Comparison of ENCODE assay signal across 16 cellular contexts in the genomic region with DNA sequence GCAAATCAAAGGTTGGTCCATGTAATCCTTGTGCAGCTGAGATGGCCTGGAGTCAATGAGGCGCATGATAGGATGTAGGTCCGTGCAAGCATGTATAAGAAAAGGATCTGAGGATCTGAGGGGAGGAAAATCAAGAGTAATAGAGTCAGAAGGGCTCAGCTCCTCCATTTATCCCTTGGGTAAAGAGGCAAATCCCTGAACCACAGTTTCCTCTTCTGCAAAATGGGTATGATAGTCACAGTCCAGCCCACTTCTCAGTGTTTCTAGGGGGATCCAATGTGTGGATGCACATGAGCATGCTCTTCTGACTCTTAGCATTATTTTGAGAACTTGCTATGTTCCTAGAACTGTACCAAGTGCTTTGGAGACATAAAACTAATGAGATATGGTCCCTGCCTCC.
DNase-seq lines count a peak whose midpoint lies in the region; ATAC-seq, FAIRE-seq and TF ChIP-seq lines count a peak whose summit lies in the region.
"Had no signal": no experiment of that assay in that cellular context is flagged by ENCODE, and none has a peak within 500 bp of the region (broad histone marks: within the 10 kb centered on the region; RNA-seq: fewer than 3 reads in every experiment).

No MANE protein-coding gene starts in this region.

- H3K36me3 ChIP-seq in BLaER1 (no peaks in the 10 kb centered on the region), OCI-LY3 (replicated peaks; ENCODE audit: low read depth, low read length) (no peaks in the 10 kb centered on the region), neural progenitor cell (no peaks in the 10 kb centered on the region), stomach (no peaks in the 10 kb centered on the region)

- H3K9me3 ChIP-seq in BLaER1 (no peaks in the 10 kb centered on the region), OCI-LY3 (ENCODE audit: insufficient read depth, low read length) (peaks cover 3% of the 10 kb centered on the region; the same call in 1 of the 2 replicates), neural progenitor cell (ENCODE audit: low read depth) (no peaks in the 10 kb centered on the region), stomach (no peaks in the 10 kb centered on the region)
- H3K9me3 ChIP-seq: A549 had no signal

- no peak for ATAC-seq in GM18520 (IDR thresholded peaks at IDR 0.05; ENCODE audit: unreplicated experiment)
- ATAC-seq: A549; CD8-positive, alpha-beta T cell had no signal

- H4K20me1 ChIP-seq in BLaER1 (no peaks in the 10 kb centered on the region), OCI-LY3 (ENCODE audit: insufficient read depth, low read length) (no peaks in the 10 kb centered on the region), neural progenitor cell (ENCODE audit: low read depth) (no peaks in the 10 kb centered on the region)

- H3K27ac Mint-ChIP-seq in neural progenitor cell = no peak overlapping the region
- H3K27ac Mint-ChIP-seq: CD8-positive, alpha-beta T cell; H9 had no signal

- H3K27ac ChIP-seq in BLaER1 (no peak overlapping the region), OCI-LY3 (ENCODE audit: low read length) (no peak overlapping the region), neural progenitor cell (no peak overlapping the region), coronary artery (no peak overlapping the region), stomach (no peak overlapping the region)
- H3K27ac ChIP-seq: A549, PC-9 had no signal

- peaks cover 18% of the 10 kb centered on the region for H3F3A ChIP-seq in neural progenitor cell (ENCODE audit: low read depth)

- H3K79me2 ChIP-seq in OCI-LY3 (ENCODE audit: low read length) (no peaks in the 10 kb centered on the region), neural progenitor cell (ENCODE audit: low read depth) (no peaks in the 10 kb centered on the region)

- intact Hi-C loops in stomach (cut with DNase I; ENCODE audit: low total_unique reads) = no loop called here

- no peak for TF ChIP-seq POLR2A in stomach (IDR thresholded peaks at IDR 0.05)

- peaks cover 5% of the 10 kb centered on the region for H3K9me3 Mint-ChIP-seq in neural progenitor cell
- H3K9me3 Mint-ChIP-seq: CD8-positive, alpha-beta T cell; H9 had no signal

- TF ChIP-seq EP300 in stomach (IDR thresholded peaks at IDR 0.05) = no peak

- H3K4me1 Mint-ChIP-seq in neural progenitor cell = peaks cover 63% of the 10 kb centered on the region

- peaks cover 9% of the 10 kb centered on the region for H3K27me3 Mint-ChIP-seq in neural progenitor cell (ENCODE audit: insufficient read depth, low read depth)

- peak; percentile 59 for FAIRE-seq in GM18507 (lab: Jason Lieb, UNC)
- FAIRE-seq: A549 had no signal

- H3K27me3 ChIP-seq in BLaER1 (no peaks in the 10 kb centered on the region), OCI-LY3 (ENCODE audit: low read depth, low read length) (no peaks in the 10 kb centered on the region), neural progenitor cell (peaks cover 5% of the 10 kb centered on the region), stomach (no peaks in the 10 kb centered on the region)

- H3K4me1 ChIP-seq in BLaER1 (peaks cover 60% of the 10 kb centered on the region), OCI-LY3 (ENCODE audit: low read length) (peaks cover 55% of the 10 kb centered on the region), neural progenitor cell (peaks cover 65% of the 10 kb centered on the region), stomach (peaks cover 0 to 5% (median 0%) of the 10 kb centered on the region in 4 donors)

- 87 to 96% (median 94%) methylated on average over 2 of the region's 2 CpGs for WGBS in stomach, 5 donors

- no peak overlapping the region for H3K4me3 ChIP-seq in BLaER1
- H3K4me3 ChIP-seq in OCI-LY3 (ENCODE audit: low read length) = no peak overlapping the region
- no peak overlapping the region for H3K4me3 ChIP-seq in neural progenitor cell
- no peak overlapping the region for H3K4me3 ChIP-seq in coronary artery
- H3K4me3 ChIP-seq in stomach = no peak overlapping the region
- H3K4me3 ChIP-seq: A549, PC-9 had no signal

- H3K9ac ChIP-seq in BLaER1 (no peak overlapping the region), OCI-LY3 (ENCODE audit: low read length) (no peak overlapping the region), neural progenitor cell (no peak overlapping the region)

- no peak overlapping the region for H3K4me3 Mint-ChIP-seq in neural progenitor cell
- H3K4me3 Mint-ChIP-seq: CD8-positive, alpha-beta T cell; H9 had no signal

- H3K36me3 Mint-ChIP-seq in neural progenitor cell = no peaks in the 10 kb centered on the region

- no peak overlapping the region for H2AFZ ChIP-seq in OCI-LY3 (ENCODE audit: low read depth, low read length)
- H2AFZ ChIP-seq in neural progenitor cell (replicated peaks) = no peak overlapping the region
- H2AFZ ChIP-seq: PC-9 had no signal

- TF ChIP-seq CTCF in OCI-LY3 (IDR thresholded peaks at IDR 0.05; ENCODE audit: low read depth, low read length) (no peak), neural progenitor cell (IDR thresholded peaks at IDR 0.05) (no peak), coronary artery (IDR thresholded peaks at IDR 0.05) (no peak), stomach (IDR thresholded peaks at IDR 0.05) (no peak)

- H3K4me2 ChIP-seq in BLaER1 (peak overlapping the region; percentile 31), OCI-LY3 (ENCODE audit: low read length) (peak overlapping the region; percentile 1; the same call in 1 of the 2 replicates), neural progenitor cell (no peak overlapping the region)
- H3K4me2 ChIP-seq: A549, PC-9 had no signal

- DNase-seq in GM18507 (ENCODE audit: extremely low spot score, insufficient read length, low read depth) (no peak), neural progenitor cell (ENCODE audit: low spot score) (peak; percentile 50), coronary artery (ENCODE audit: low spot score) (no peak), GDM1 (lab: John Stamatoyannopoulos, UW) (no peak), stomach (no peak)
- DNase-seq: CD8-positive, alpha-beta T cell; H9; NCI-H1092; NCI-H2227 treated with DMSO at 0.1 percent for 48 hours; NCI-H526; NK-92 treated with Interleukin-12 subunit alpha and Interleukin-12 subunit beta, amount 100 ng/mL, for 24 hours; PC-9 had no signal
